Comparison of ENCODE assay signal across 16 cellular contexts in genomic region chr5:95816803-95817202, GRCh38. TPM values are rescaled to one million over a fixed set of nuclear protein-coding genes. Genes with fewer than 3 reads are reported as not detected.
DNase-seq lines count a peak whose midpoint lies in the region; ATAC-seq, FAIRE-seq and TF ChIP-seq lines count a peak whose summit lies in the region.
"Had no signal": no experiment of that assay in that cellular context is flagged by ENCODE, and none has a peak within 500 bp of the region (broad histone marks: within the 10 kb centered on the region; RNA-seq: fewer than 3 reads in every experiment).

No MANE protein-coding gene starts in this region.

- H3K27ac Mint-ChIP-seq in T-cell, result peak overlapping the region; percentile 91 to 97
- peak overlapping the region; percentile 88 to 98 (median 94) for H3K27ac Mint-ChIP-seq in immature natural killer cell

- H3K4me3 Mint-ChIP-seq in T-cell (peak overlapping the region; percentile 98 to 99 (median 98)), immature natural killer cell (peak overlapping the region; percentile 98 to 100 (median 98))

- POLR2A ChIA-PET in T-cell (lab: Charles Lee), result interaction anchor here in 1 of 2 donors (0.6 kb wide), 1 partner anchor 144 kb away, joined by 3 read pairs; no protein-coding TSS in a partner anchor
- POLR2A ChIA-PET in GM10248 (lab: Yijun Ruan, JAX), result no interaction called here

- H3K4me1 Mint-ChIP-seq in T-cell (peaks cover 86 to 89% (median 86%) of the 10 kb centered on the region in 3 donors), immature natural killer cell (peaks cover 87 to 90% of the 10 kb centered on the region in 2 donors)

- no peak overlapping the region for H3K9ac ChIP-seq in DND-41 (ENCODE audit: low read depth, low read length)

- H3K4me3 ChIP-seq in DND-41 (ENCODE audit: low read depth in 1 of 2, low read length in 2 of 2), result no peak overlapping the region
- H3K4me3 ChIP-seq in small intestine (ENCODE audit: low read depth in 1 of 2, low read length in 2 of 2), result peak overlapping the region in 1 of 2 donors; percentile 47
- H3K4me3 ChIP-seq: PC-9 had no signal

- CTCF ChIA-PET in T-cell (lab: Charles Lee) (interaction anchor here (1.2 to 3.0 kb wide), 3 partner anchors 7 to 35 kb away, joined by 4 to 18 read pairs (median 14); no protein-coding TSS in a partner anchor), GM10248 (lab: Yijun Ruan, JAX) (interaction anchor here (1.3 to 3.1 kb wide), 4 partner anchors 18 to 35 kb away, joined by 3 to 10 read pairs (median 6); no protein-coding TSS in a partner anchor)

- H3K27me3 ChIP-seq in DND-41 (ENCODE audit: insufficient read depth, low read length, poor library complexity) (no peaks in the 10 kb centered on the region), small intestine (ENCODE audit: control insufficient read depth in 2 of 2, insufficient read depth in 2 of 2, low read length in 2 of 2) (no peaks in the 10 kb centered on the region)
- H3K27me3 ChIP-seq: breast epithelium had no signal

- WGBS in small intestine, 3 donors, result 30 to 55% (median 50%) methylated on average over 5 of the region's 5 CpGs

- H3K79me2 ChIP-seq in DND-41 (ENCODE audit: insufficient read depth, low read length), result peaks cover 80% of the 10 kb centered on the region

- H4K20me1 ChIP-seq in DND-41 (ENCODE audit: insufficient read depth, low read length), result peaks cover 46% of the 10 kb centered on the region

- TF ChIP-seq CTCF in DND-41 (IDR thresholded peaks at IDR 0.05; ENCODE audit: borderline replicate concordance, extremely low read depth, low read length, poor library complexity, severe bottlenecking) (no peak), GM10248 (IDR thresholded peaks at IDR 0.05; ENCODE audit: control extremely low read depth, extremely low read depth, low read depth, missing control alignments) (no peak)

- peak overlapping the region; percentile 12; the same call in 1 of the 2 replicates for H3K27ac ChIP-seq in DND-41 (ENCODE audit: low read length)
- H3K27ac ChIP-seq in small intestine (ENCODE audit: low read depth in 1 of 2, low read length in 1 of 2), result peak overlapping the region; percentile 43 to 68
- H3K27ac ChIP-seq: breast epithelium, PC-9 had no signal

- DNase-seq in DND-41 (no peak), T-cell (no peak), immature natural killer cell (no peak), small intestine (peak; percentile 76), COLO829 (ENCODE audit: low spot score) (no peak), GM10248 (ENCODE audit: extremely low spot score) (no peak)
- DNase-seq: activated CD4-positive, CD25-positive, alpha-beta regulatory T cell treated with anti-CD3 and anti-CD28 coated beads, Interleukin-2, amount 50 U/mL, for 72 hours; midbrain; NCI-H1048; stimulated activated CD4-positive, alpha-beta T cell treated with anti-CD3 and anti-CD28 coated beads, Interleukin-1b, Interleukin-23, amount 100 ng/mL, for 48 hours had no signal

- H2AFZ ChIP-seq in DND-41 (ENCODE audit: low read depth, low read length), result no peak overlapping the region
- H2AFZ ChIP-seq: PC-9 had no signal

- no peak for FAIRE-seq in small intestine (lab: Jason Lieb, UNC)
- FAIRE-seq: GM18507, HepG2, urothelium cell line had no signal

- no peaks in the 10 kb centered on the region for H3K9me3 Mint-ChIP-seq in T-cell
- no peaks in the 10 kb centered on the region for H3K9me3 Mint-ChIP-seq in immature natural killer cell

- ATAC-seq in DND-41 (ENCODE audit: insufficient read depth, low read depth) (no peak), T-cell (replicated peaks in 1 of 4) (no peak), GM19035 (IDR thresholded peaks at IDR 0.05; ENCODE audit: unreplicated experiment) (no peak)
- ATAC-seq: HepG2 had no signal

- H3K27me3 Mint-ChIP-seq in T-cell (no peaks in the 10 kb centered on the region), immature natural killer cell (ENCODE audit: low read depth in 3 of 3) (peaks cover 2 to 5% (median 3%) of the 10 kb centered on the region in 3 donors)

- peaks cover 37% of the 10 kb centered on the region for H3K36me3 Mint-ChIP-seq in T-cell
- peaks cover 26 to 46% (median 38%) of the 10 kb centered on the region in 3 donors for H3K36me3 Mint-ChIP-seq in immature natural killer cell

- H3K4me1 ChIP-seq in DND-41 (ENCODE audit: insufficient read depth, low read length), result peaks cover 82% of the 10 kb centered on the region
- peaks cover 5 to 17% of the 10 kb centered on the region in 2 donors for H3K4me1 ChIP-seq in small intestine (ENCODE audit: control insufficient read depth in 2 of 2, insufficient read depth in 1 of 2, low read depth in 1 of 2, low read length in 1 of 2)

- peaks cover 85% of the 10 kb centered on the region for H3K36me3 ChIP-seq in DND-41 (ENCODE audit: insufficient read depth, low read length)
- peaks cover 2 to 6% of the 10 kb centered on the region in 2 donors for H3K36me3 ChIP-seq in small intestine (ENCODE audit: control insufficient read depth in 2 of 2, insufficient read depth in 2 of 2, low read length in 2 of 2)
- H3K36me3 ChIP-seq: breast epithelium had no signal

- H3K9me3 ChIP-seq in DND-41 (ENCODE audit: insufficient read depth, low read length, severe bottlenecking) (no peaks in the 10 kb centered on the region), small intestine (ENCODE audit: control insufficient read depth, low read depth) (no peaks in the 10 kb centered on the region)
- H3K9me3 ChIP-seq: breast epithelium had no signal

- H3K4me2 ChIP-seq in DND-41 (ENCODE audit: insufficient read depth, low read length), result 0 out of 2 replicates have a peak overlapping the region, but pooled peaks have one; percentile 90
- H3K4me2 ChIP-seq: PC-9 had no signal

RNA-seq across cellular contexts. Expression of gene GLRX, which starts 5.7 kb away (rescaled TPM):
- total RNA-seq in T-cell, result 10 to 100 TPM; 27.6 to 73.3 (median 56.8) TPM
- polyA plus RNA-seq in immature natural killer cell, result 100 to 1,000 TPM; 261 to 295 (median 263) TPM
- 100 to 1,000 TPM; 166 to 968 (median 721) TPM for polyA plus RNA-seq in small intestine
